Comparison of ENCODE assay signal across 1 cellular context in genomic region chr20:16729565-16730460, GRCh38.
A peak's percentile ranks its signal among the peaks of the same experiment; 100 is the strongest.
TF ChIP-seq lines count a peak whose summit lies in the region.

Gene SNRPB2, plus strand, starts transcription at chr20:16730026. Its CDS starts 1,677 bp downstream, at chr20:16731703.

TF ChIP-seq in K562, 482 proteins besides CTCF, POLR2A, EP300 and RAD21 (continued from another document and continues in another):
- TF ChIP-seq ZBTB49 (CRISPR knock-in tag; IDR thresholded peaks at IDR 0.05; ENCODE audit: borderline replicate concordance) (no peak), HEY1 (CRISPR knock-in tag; IDR thresholded peaks at IDR 0.05; ENCODE audit: borderline replicate concordance) (no peak), MNT (conservative IDR thresholded peaks at IDR 0.05) (peak; percentile 40 to 71; a peak in 2 of 4 replicates), HDAC8 (tag; IDR thresholded peaks at IDR 0.05) (no peak), SUPT5H (IDR thresholded peaks at IDR 0.05) (peak; percentile 85), PHF8 (IDR thresholded peaks at IDR 0.05; ENCODE audit: borderline replicate concordance, low read length) (peak; percentile 99), ZNF324 (CRISPR knock-in tag; IDR thresholded peaks at IDR 0.05) (no peak), ZNF3 (CRISPR knock-in tag; IDR thresholded peaks at IDR 0.05) (no peak), ZZZ3 (IDR thresholded peaks at IDR 0.05) (no peak), POLR2G (IDR thresholded peaks at IDR 0.05; ENCODE audit: low read depth, low read length) (peak; percentile 90), LCOR (CRISPR knock-in tag; IDR thresholded peaks at IDR 0.05) (no peak), ZNF717 (CRISPR knock-in tag; IDR thresholded peaks at IDR 0.05) (no peak), TCF7L2 (IDR thresholded peaks at IDR 0.05; ENCODE audit: low read depth, low read length) (no peak), HNRNPH1 (optimal IDR thresholded peaks at IDR 0.05; ENCODE audit: low read depth, low read length) (no peak), JUN (IDR thresholded peaks at IDR 0.05; ENCODE audit: borderline replicate concordance, low read depth, low read length) (peak; percentile 23; the same call in 1 of the 2 replicates), JUN (CRISPR knock-in tag; IDR thresholded peaks at IDR 0.05; ENCODE audit: borderline replicate concordance) (no peak), TAF1 (IDR thresholded peaks at IDR 0.05; ENCODE audit: control insufficient read depth, extremely low read depth, insufficient read depth, low read length, severe bottlenecking) (peak; percentile 81), HNRNPK (IDR thresholded peaks at IDR 0.05; ENCODE audit: low read depth, low read length, poor library complexity, severe bottlenecking) (no peak), LARP7 (IDR thresholded peaks at IDR 0.05) (no peak), RBBP5 (IDR thresholded peaks at IDR 0.05; ENCODE audit: borderline replicate concordance, insufficient read depth, low read length, poor library complexity, severe bottlenecking) (peak; percentile 91), ZNF175 (CRISPR knock-in tag; IDR thresholded peaks at IDR 0.05; ENCODE audit: low read depth) (0 out of 2 replicates have a peak, but pooled peaks have one; percentile 50), ZNF551 (CRISPR knock-in tag; IDR thresholded peaks at IDR 0.05) (no peak), TBL1XR1 (IDR thresholded peaks at IDR 0.05; ENCODE audit: low read length in 2 of 2) (no peak; a peak in 1 of 4 replicates), GABPB1 (CRISPR knock-in tag; IDR thresholded peaks at IDR 0.05) (peak; percentile 95), CBX3 (IDR thresholded peaks at IDR 0.05; ENCODE audit: borderline replicate concordance in 1 of 2, low read length in 2 of 2) (no peak), PHF21A (IDR thresholded peaks at IDR 0.05; ENCODE audit: borderline replicate concordance, low read depth) (no peak), MYC (IDR thresholded peaks at IDR 0.05; ENCODE audit: low read depth, low read length) (peak; percentile 46; the same call in 1 of the 2 replicates), MYC (CRISPR knock-in tag; IDR thresholded peaks at IDR 0.05; ENCODE audit: borderline replicate concordance, low read depth) (no peak), TAL1 (IDR thresholded peaks at IDR 0.05) (no peak), ZFP36 (IDR thresholded peaks at IDR 0.05; ENCODE audit: low read depth, low read length, partially characterized antibody) (peak; percentile 17), MBD2 (IDR thresholded peaks at IDR 0.05; ENCODE audit: borderline replicate concordance, low read depth) (0 out of 2 replicates have a peak, but pooled peaks have one; percentile 37), SPI1 (IDR thresholded peaks at IDR 0.05; ENCODE audit: borderline replicate concordance, low read depth, low read length) (no peak), MLLT1 (IDR thresholded peaks at IDR 0.05) (peak in 1 of 2 experiments; percentile 100; a peak in 2 of 4 replicates), ETV1 (tag; conservative IDR thresholded peaks at IDR 0.05; ENCODE audit: low read depth) (peak; percentile 98), MAFF (IDR thresholded peaks at IDR 0.05; ENCODE audit: low read length) (no peak)
- TF ChIP-seq, protein P1, sequence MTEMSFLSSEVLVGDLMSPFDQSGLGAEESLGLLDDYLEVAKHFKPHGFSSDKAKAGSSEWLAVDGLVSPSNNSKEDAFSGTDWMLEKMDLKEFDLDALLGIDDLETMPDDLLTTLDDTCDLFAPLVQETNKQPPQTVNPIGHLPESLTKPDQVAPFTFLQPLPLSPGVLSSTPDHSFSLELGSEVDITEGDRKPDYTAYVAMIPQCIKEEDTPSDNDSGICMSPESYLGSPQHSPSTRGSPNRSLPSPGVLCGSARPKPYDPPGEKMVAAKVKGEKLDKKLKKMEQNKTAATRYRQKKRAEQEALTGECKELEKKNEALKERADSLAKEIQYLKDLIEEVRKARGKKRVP (CRISPR knock-in tag; IDR thresholded peaks at IDR 0.05), result no peak
- TF ChIP-seq, protein P2, sequence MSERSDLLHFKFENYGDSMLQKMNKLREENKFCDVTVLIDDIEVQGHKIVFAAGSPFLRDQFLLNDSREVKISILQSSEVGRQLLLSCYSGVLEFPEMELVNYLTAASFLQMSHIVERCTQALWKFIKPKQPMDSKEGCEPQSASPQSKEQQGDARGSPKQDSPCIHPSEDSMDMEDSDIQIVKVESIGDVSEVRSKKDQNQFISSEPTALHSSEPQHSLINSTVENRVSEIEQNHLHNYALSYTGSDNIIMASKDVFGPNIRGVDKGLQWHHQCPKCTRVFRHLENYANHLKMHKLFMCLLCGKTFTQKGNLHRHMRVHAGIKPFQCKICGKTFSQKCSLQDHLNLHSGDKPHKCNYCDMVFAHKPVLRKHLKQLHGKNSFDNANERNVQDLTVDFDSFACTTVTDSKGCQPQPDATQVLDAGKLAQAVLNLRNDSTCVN (CRISPR knock-in tag; IDR thresholded peaks at IDR 0.05), result no peak
- TF ChIP-seq, protein P3, sequence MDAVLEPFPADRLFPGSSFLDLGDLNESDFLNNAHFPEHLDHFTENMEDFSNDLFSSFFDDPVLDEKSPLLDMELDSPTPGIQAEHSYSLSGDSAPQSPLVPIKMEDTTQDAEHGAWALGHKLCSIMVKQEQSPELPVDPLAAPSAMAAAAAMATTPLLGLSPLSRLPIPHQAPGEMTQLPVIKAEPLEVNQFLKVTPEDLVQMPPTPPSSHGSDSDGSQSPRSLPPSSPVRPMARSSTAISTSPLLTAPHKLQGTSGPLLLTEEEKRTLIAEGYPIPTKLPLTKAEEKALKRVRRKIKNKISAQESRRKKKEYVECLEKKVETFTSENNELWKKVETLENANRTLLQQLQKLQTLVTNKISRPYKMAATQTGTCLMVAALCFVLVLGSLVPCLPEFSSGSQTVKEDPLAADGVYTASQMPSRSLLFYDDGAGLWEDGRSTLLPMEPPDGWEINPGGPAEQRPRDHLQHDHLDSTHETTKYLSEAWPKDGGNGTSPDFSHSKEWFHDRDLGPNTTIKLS (IDR thresholded peaks at IDR 0.05; ENCODE audit: borderline replicate concordance, low read depth), result peak; percentile 87
- TF ChIP-seq, protein P4, sequence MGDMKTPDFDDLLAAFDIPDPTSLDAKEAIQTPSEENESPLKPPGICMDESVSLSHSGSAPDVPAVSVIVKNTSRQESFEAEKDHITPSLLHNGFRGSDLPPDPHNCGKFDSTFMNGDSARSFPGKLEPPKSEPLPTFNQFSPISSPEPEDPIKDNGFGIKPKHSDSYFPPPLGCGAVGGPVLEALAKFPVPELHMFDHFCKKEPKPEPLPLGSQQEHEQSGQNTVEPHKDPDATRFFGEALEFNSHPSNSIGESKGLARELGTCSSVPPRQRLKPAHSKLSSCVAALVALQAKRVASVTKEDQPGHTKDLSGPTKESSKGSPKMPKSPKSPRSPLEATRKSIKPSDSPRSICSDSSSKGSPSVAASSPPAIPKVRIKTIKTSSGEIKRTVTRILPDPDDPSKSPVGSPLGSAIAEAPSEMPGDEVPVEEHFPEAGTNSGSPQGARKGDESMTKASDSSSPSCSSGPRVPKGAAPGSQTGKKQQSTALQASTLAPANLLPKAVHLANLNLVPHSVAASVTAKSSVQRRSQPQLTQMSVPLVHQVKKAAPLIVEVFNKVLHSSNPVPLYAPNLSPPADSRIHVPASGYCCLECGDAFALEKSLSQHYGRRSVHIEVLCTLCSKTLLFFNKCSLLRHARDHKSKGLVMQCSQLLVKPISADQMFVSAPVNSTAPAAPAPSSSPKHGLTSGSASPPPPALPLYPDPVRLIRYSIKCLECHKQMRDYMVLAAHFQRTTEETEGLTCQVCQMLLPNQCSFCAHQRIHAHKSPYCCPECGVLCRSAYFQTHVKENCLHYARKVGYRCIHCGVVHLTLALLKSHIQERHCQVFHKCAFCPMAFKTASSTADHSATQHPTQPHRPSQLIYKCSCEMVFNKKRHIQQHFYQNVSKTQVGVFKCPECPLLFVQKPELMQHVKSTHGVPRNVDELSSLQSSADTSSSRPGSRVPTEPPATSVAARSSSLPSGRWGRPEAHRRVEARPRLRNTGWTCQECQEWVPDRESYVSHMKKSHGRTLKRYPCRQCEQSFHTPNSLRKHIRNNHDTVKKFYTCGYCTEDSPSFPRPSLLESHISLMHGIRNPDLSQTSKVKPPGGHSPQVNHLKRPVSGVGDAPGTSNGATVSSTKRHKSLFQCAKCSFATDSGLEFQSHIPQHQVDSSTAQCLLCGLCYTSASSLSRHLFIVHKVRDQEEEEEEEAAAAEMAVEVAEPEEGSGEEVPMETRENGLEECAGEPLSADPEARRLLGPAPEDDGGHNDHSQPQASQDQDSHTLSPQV (IDR thresholded peaks at IDR 0.05), result no peak
- TF ChIP-seq, protein P5, sequence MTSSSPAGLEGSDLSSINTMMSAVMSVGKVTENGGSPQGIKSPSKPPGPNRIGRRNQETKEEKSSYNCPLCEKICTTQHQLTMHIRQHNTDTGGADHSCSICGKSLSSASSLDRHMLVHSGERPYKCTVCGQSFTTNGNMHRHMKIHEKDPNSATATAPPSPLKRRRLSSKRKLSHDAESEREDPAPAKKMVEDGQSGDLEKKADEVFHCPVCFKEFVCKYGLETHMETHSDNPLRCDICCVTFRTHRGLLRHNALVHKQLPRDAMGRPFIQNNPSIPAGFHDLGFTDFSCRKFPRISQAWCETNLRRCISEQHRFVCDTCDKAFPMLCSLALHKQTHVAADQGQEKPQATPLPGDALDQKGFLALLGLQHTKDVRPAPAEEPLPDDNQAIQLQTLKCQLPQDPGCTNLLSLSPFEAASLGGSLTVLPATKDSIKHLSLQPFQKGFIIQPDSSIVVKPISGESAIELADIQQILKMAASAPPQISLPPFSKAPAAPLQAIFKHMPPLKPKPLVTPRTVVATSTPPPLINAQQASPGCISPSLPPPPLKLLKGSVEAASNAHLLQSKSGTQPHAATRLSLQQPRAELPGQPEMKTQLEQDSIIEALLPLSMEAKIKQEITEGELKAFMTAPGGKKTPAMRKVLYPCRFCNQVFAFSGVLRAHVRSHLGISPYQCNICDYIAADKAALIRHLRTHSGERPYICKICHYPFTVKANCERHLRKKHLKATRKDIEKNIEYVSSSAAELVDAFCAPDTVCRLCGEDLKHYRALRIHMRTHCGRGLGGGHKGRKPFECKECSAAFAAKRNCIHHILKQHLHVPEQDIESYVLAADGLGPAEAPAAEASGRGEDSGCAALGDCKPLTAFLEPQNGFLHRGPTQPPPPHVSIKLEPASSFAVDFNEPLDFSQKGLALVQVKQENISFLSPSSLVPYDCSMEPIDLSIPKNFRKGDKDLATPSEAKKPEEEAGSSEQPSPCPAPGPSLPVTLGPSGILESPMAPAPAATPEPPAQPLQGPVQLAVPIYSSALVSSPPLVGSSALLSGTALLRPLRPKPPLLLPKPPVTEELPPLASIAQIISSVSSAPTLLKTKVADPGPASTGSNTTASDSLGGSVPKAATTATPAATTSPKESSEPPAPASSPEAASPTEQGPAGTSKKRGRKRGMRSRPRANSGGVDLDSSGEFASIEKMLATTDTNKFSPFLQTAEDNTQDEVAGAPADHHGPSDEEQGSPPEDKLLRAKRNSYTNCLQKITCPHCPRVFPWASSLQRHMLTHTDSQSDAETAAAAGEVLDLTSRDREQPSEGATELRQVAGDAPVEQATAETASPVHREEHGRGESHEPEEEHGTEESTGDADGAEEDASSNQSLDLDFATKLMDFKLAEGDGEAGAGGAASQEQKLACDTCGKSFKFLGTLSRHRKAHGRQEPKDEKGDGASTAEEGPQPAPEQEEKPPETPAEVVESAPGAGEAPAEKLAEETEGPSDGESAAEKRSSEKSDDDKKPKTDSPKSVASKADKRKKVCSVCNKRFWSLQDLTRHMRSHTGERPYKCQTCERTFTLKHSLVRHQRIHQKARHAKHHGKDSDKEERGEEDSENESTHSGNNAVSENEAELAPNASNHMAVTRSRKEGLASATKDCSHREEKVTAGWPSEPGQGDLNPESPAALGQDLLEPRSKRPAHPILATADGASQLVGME (CRISPR knock-in tag; IDR thresholded peaks at IDR 0.05), result no peak
